Comparison of ENCODE assay signal across 9 cellular contexts in the genomic region with DNA sequence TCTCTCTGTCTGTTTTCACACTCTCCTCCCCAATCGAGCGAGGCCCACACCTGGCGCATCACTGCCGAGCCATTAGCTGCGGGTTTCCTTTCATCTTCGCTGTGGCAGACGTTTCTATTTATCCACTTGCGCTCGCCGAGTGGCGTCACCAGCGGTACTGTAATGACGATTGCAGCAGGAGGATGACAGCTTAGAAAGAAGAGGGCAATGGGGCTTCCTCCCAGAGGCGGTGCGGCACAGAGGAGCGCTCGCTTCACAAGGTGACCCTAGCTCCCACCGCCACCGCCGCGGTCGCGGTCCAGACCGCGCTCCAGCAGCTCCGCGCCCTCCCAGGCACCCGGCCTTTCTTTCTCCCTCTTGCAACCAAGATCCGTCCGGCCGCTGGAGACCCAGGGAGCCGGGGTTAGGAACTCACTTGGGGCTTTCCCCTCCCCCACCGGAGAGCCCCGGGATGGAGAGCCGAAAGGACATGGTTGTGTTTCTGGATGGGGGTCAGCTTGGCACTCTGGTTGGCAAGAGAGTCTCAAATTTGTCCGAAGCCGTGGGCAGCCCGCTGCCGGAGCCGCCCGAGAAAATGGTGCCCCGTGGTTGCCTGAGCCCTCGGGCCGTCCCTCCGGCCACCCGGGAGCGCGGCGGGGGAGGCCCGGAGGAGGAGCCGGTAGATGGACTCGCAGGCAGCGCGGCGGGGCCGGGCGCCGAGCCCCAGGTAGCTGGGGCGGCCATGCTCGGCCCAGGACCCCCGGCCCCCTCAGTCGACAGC. TPM values are rescaled to one million over a fixed set of nuclear protein-coding genes. Genes with fewer than 3 reads are reported as not detected.
A peak's percentile ranks its signal among the peaks of the same experiment; 100 is the strongest.
DNase-seq lines count a peak whose midpoint lies in the region; ATAC-seq, FAIRE-seq and TF ChIP-seq lines count a peak whose summit lies in the region.
"Had no signal": no experiment of that assay in that cellular context is flagged by ENCODE, and none has a peak within 500 bp of the region (broad histone marks: within the 10 kb centered on the region; RNA-seq: fewer than 3 reads in every experiment).

A gene (plus strand): TSS at position 223 of the 760 bp plus-strand sequence. CDS start 229 bp downstream, at position 452.

- no TSS peak for BruUV-seq in Caco-2 (replicated peaks; lab: Mats Ljungman, UMichigan)

- POLR2A ChIA-PET in CD8-positive, alpha-beta memory T cell (lab: Charles Lee): no interaction called here
- POLR2A ChIA-PET in Caco-2 (lab: Charles Lee): no interaction called here

- H3K27ac Mint-ChIP-seq in CD8-positive, alpha-beta memory T cell: no peak within 1 kb of the TSS
- no peak within 1 kb of the TSS for H3K27ac Mint-ChIP-seq in natural killer cell treated with Interleukin-12 subunit alpha and Interleukin-12 subunit beta and Interleukin-15 and Interleukin-18, amount 100 ng/mL, for 72 hours
- no peak within 1 kb of the TSS for H3K27ac Mint-ChIP-seq in Caco-2 (ENCODE audit: unreplicated experiment)

- H3K9me3 ChIP-seq in CD8-positive, alpha-beta memory T cell (ENCODE audit: low read length): no peaks in the 10 kb centered on the region
- no peaks in the 10 kb centered on the region for H3K9me3 ChIP-seq in Caco-2

- H3K36me3 Mint-ChIP-seq in CD8-positive, alpha-beta memory T cell: peaks cover 0 to 2% (median 0%) of the 10 kb centered on the region in 3 donors
- no peaks in the 10 kb centered on the region for H3K36me3 Mint-ChIP-seq in activated T-cell treated with anti-CD3 and anti-CD28 coated beads, Interleukin-2, amount 50 U/mL, for 4 hours (ENCODE audit: insufficient read depth)
- H3K36me3 Mint-ChIP-seq in natural killer cell treated with Interleukin-12 subunit alpha and Interleukin-12 subunit beta and Interleukin-15 and Interleukin-18, amount 100 ng/mL, for 72 hours: no peaks in the 10 kb centered on the region
- no peaks in the 10 kb centered on the region for H3K36me3 Mint-ChIP-seq in Caco-2 (ENCODE audit: insufficient read depth, unreplicated experiment)

- H3K4me3 Mint-ChIP-seq in CD8-positive, alpha-beta memory T cell: peak within 1 kb of the TSS in 6 of 7 donors; percentile 6 to 48 (median 36)
- H3K4me3 Mint-ChIP-seq in activated T-cell treated with anti-CD3 and anti-CD28 coated beads, Interleukin-2, amount 50 U/mL, for 4 hours: no peak within 1 kb of the TSS
- H3K4me3 Mint-ChIP-seq in natural killer cell treated with Interleukin-12 subunit alpha and Interleukin-12 subunit beta and Interleukin-15 and Interleukin-18, amount 100 ng/mL, for 72 hours: peak within 1 kb of the TSS; percentile 59
- H3K4me3 Mint-ChIP-seq in Caco-2 (ENCODE audit: unreplicated experiment): no peak within 1 kb of the TSS

- CTCF ChIA-PET in CD8-positive, alpha-beta memory T cell (lab: Charles Lee): no interaction called here
- CTCF ChIA-PET in Caco-2 (lab: Charles Lee): no interaction called here

- ATAC-seq in activated T-cell treated with anti-CD3 and anti-CD28 coated beads, Interleukin-2, amount 50 U/mL, for 4 hours: peak; percentile 39 to 45
- no peak for ATAC-seq in natural killer cell treated with Interleukin-12 subunit alpha and Interleukin-12 subunit beta and Interleukin-15 and Interleukin-18, amount 100 ng/mL, for 72 hours
- no peak for ATAC-seq in HG03196 (IDR thresholded peaks at IDR 0.05; ENCODE audit: unreplicated experiment)

- no peaks in the 10 kb centered on the region for H3K36me3 ChIP-seq in CD8-positive, alpha-beta memory T cell (ENCODE audit: insufficient read depth, low read length)
- no peaks in the 10 kb centered on the region for H3K36me3 ChIP-seq in Caco-2 (ENCODE audit: control insufficient read depth, insufficient read depth, low read length)

- H3K27me3 ChIP-seq in CD8-positive, alpha-beta memory T cell (ENCODE audit: insufficient read depth, low read length, poor library complexity, severe bottlenecking): peaks cover 74% of the 10 kb centered on the region
- H3K27me3 ChIP-seq in Caco-2 (replicated peaks; ENCODE audit: control insufficient read depth, insufficient read depth, low read length): no peaks in the 10 kb centered on the region

- H3K4me1 Mint-ChIP-seq in CD8-positive, alpha-beta memory T cell: peaks cover 23 to 60% (median 26%) of the 10 kb centered on the region in 3 donors
- H3K4me1 Mint-ChIP-seq in activated T-cell treated with anti-CD3 and anti-CD28 coated beads, Interleukin-2, amount 50 U/mL, for 4 hours (ENCODE audit: low read depth): peaks cover 19% of the 10 kb centered on the region
- H3K4me1 Mint-ChIP-seq in natural killer cell treated with Interleukin-12 subunit alpha and Interleukin-12 subunit beta and Interleukin-15 and Interleukin-18, amount 100 ng/mL, for 72 hours (ENCODE audit: low read depth in 2 of 2): peaks cover 6% of the 10 kb centered on the region in 2 donors
- no peaks in the 10 kb centered on the region for H3K4me1 Mint-ChIP-seq in Caco-2 (ENCODE audit: low read depth, unreplicated experiment)

- FAIRE-seq in urothelium cell line (lab: Jason Lieb, UNC): no peak

- TF ChIP-seq CTCF in Caco-2 (IDR thresholded peaks at IDR 0.05; ENCODE audit: insufficient read depth in 1 of 2, low read depth in 1 of 2, low read length in 1 of 2, severe bottlenecking in 1 of 2, unreplicated experiment in 1 of 2): no peak

- H3K27ac ChIP-seq in CD8-positive, alpha-beta memory T cell (ENCODE audit: low read depth, low read length): no peak within 1 kb of the TSS

- H3K4me1 ChIP-seq in CD8-positive, alpha-beta memory T cell (ENCODE audit: insufficient read depth, low read length): peaks cover 8% of the 10 kb centered on the region
- no peaks in the 10 kb centered on the region for H3K4me1 ChIP-seq in Caco-2

- H3K9me3 Mint-ChIP-seq in CD8-positive, alpha-beta memory T cell: no peaks in the 10 kb centered on the region
- no peaks in the 10 kb centered on the region for H3K9me3 Mint-ChIP-seq in activated T-cell treated with anti-CD3 and anti-CD28 coated beads, Interleukin-2, amount 50 U/mL, for 4 hours
- no peaks in the 10 kb centered on the region for H3K9me3 Mint-ChIP-seq in natural killer cell treated with Interleukin-12 subunit alpha and Interleukin-12 subunit beta and Interleukin-15 and Interleukin-18, amount 100 ng/mL, for 72 hours
- no peaks in the 10 kb centered on the region for H3K9me3 Mint-ChIP-seq in Caco-2 (ENCODE audit: unreplicated experiment)

- peaks cover 71 to 79% of the 10 kb centered on the region in 2 donors for H3K27me3 Mint-ChIP-seq in CD8-positive, alpha-beta memory T cell
- H3K27me3 Mint-ChIP-seq in activated T-cell treated with anti-CD3 and anti-CD28 coated beads, Interleukin-2, amount 50 U/mL, for 4 hours (ENCODE audit: low read depth): peaks cover 86% of the 10 kb centered on the region
- H3K27me3 Mint-ChIP-seq in natural killer cell treated with Interleukin-12 subunit alpha and Interleukin-12 subunit beta and Interleukin-15 and Interleukin-18, amount 100 ng/mL, for 72 hours: peaks cover 53 to 75% of the 10 kb centered on the region in 2 donors
- H3K27me3 Mint-ChIP-seq in Caco-2 (ENCODE audit: insufficient read depth, unreplicated experiment): no peaks in the 10 kb centered on the region

- intact Hi-C loops in Caco-2 (cut with micrococcal nuclease; ENCODE audit: unreplicated experiment): no loop called here

- no peak within 1 kb of the TSS for H3K4me3 ChIP-seq in CD8-positive, alpha-beta memory T cell (ENCODE audit: low read length)
- no peak within 1 kb of the TSS for H3K4me3 ChIP-seq in Caco-2 (ENCODE audit: low read depth, low read length)

- peak in 3 of 5 donors; percentile 38 to 52 (median 43) for DNase-seq in CD8-positive, alpha-beta memory T cell
- DNase-seq in NCI-H1092 (lab: John Stamatoyannopoulos, UW): peak; percentile 42
- DNase-seq in activated T-cell treated with anti-CD3 and anti-CD28 coated beads, Interleukin-2, amount 50 U/mL, for 4 hours: no peak
- no peak for DNase-seq in natural killer cell treated with Interleukin-12 subunit alpha and Interleukin-12 subunit beta and Interleukin-15 and Interleukin-18, amount 100 ng/mL, for 72 hours (ENCODE audit: low spot score)
- no peak for DNase-seq in urothelium cell line (ENCODE audit: low spot score)
- no peak for DNase-seq in Caco-2
- no peak for DNase-seq in middle frontal gyrus (ENCODE audit: extremely low spot score, low spot score)

RNA-seq across cellular contexts. Expression of the gene that starts here (rescaled TPM):
- not detected for total RNA-seq in CD8-positive, alpha-beta memory T cell
- polyA plus RNA-seq in CD8-positive, alpha-beta memory T cell: not detected
- not detected for total RNA-seq in activated T-cell treated with anti-CD3 and anti-CD28 coated beads, Interleukin-2, amount 50 U/mL, for 4 hours
- not detected for total RNA-seq in natural killer cell treated with Interleukin-12 subunit alpha and Interleukin-12 subunit beta and Interleukin-15 and Interleukin-18, amount 100 ng/mL, for 72 hours
- not detected in 2 replicates for total RNA-seq in Caco-2 (2022)
- total RNA-seq: fibroblast of lung had no signal
- polyA plus RNA-seq: fibroblast of lung had no signal

Comparison
In these comparisons a context has a peak if more than half of its experiments do, and no peak if none do; other contexts are left out.
1. Peak in DNase-seq in CD8-positive, alpha-beta memory T cell; RNA of the gene not detected or under 1 TPM.
2. Peak in ATAC-seq in activated T-cell treated with anti-CD3 and anti-CD28 coated beads, Interleukin-2, amount 50 U/mL, for 4 hours; RNA of the gene not detected or under 1 TPM.
3. H3K4me3 Mint-ChIP-seq: peak in CD8-positive, alpha-beta memory T cell (6 of 7) and natural killer cell treated with Interleukin-12 subunit alpha and Interleukin-12 subunit beta and Interleukin-15 and Interleukin-18, amount 100 ng/mL, for 72 hours (single experiment); none in activated T-cell treated with anti-CD3 and anti-CD28 coated beads, Interleukin-2, amount 50 U/mL, for 4 hours (single experiment) and Caco-2 (single experiment).